ENCODE assay signal across 13 cellular contexts in the genomic region with DNA sequence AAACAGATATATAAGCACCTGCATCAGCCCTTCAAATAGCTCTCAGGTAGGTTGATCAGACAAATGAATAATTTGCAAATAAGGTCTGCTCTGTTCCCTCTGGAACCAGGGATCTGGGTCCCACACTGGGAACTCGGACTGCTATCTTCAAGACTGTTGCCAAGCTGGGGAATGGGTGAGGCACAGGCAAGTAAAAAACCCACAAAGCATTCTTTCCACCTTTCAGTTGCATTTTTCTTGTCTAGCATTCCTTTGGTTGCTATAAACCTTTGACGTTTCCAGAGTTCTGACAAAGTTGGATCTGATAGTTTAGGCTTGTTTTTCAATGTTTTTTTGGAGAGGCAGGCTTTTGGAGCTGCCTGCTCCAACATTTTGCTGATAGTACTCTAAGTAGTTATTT.
"Had no signal": no experiment of that assay in that cellular context is flagged by ENCODE, and none has a peak within 500 bp of the region (broad histone marks: within the 10 kb centered on the region; RNA-seq: fewer than 3 reads in every experiment).

No MANE protein-coding gene starts in this region.

- H3K27me3 Mint-ChIP-seq: naive thymus-derived CD8-positive, alpha-beta T cell; type B pancreatic cell had no signal

- DNase-seq: dermis blood vessel endothelial cell; esophagus squamous epithelium; foreskin keratinocyte; immature natural killer cell; mesendoderm; naive thymus-derived CD8-positive, alpha-beta T cell; posterior cingulate gyrus; stimulated activated CD4-positive, alpha-beta T cell treated with anti-CD3 and anti-CD28 coated beads, Interleukin-2, amount 100 ng/mL, for 24 hours; stimulated activated naive CD4-positive, alpha-beta T cell; stomach had no signal

- H3K27ac Mint-ChIP-seq: immature natural killer cell; naive thymus-derived CD8-positive, alpha-beta T cell; type B pancreatic cell had no signal

- H3K4me3 ChIP-seq: esophagus squamous epithelium, stomach had no signal

- H3K27ac ChIP-seq: esophagus squamous epithelium, foreskin keratinocyte, neutrophil, stomach had no signal

- H3K4me3 Mint-ChIP-seq: immature natural killer cell; naive thymus-derived CD8-positive, alpha-beta T cell; type B pancreatic cell had no signal

- ATAC-seq: foreskin keratinocyte; naive thymus-derived CD8-positive, alpha-beta T cell; sciatic nerve had no signal

- H3K9me3 Mint-ChIP-seq: immature natural killer cell; naive thymus-derived CD8-positive, alpha-beta T cell; type B pancreatic cell had no signal
